ENCODE assay signal across 1 cellular context in the genomic region with DNA sequence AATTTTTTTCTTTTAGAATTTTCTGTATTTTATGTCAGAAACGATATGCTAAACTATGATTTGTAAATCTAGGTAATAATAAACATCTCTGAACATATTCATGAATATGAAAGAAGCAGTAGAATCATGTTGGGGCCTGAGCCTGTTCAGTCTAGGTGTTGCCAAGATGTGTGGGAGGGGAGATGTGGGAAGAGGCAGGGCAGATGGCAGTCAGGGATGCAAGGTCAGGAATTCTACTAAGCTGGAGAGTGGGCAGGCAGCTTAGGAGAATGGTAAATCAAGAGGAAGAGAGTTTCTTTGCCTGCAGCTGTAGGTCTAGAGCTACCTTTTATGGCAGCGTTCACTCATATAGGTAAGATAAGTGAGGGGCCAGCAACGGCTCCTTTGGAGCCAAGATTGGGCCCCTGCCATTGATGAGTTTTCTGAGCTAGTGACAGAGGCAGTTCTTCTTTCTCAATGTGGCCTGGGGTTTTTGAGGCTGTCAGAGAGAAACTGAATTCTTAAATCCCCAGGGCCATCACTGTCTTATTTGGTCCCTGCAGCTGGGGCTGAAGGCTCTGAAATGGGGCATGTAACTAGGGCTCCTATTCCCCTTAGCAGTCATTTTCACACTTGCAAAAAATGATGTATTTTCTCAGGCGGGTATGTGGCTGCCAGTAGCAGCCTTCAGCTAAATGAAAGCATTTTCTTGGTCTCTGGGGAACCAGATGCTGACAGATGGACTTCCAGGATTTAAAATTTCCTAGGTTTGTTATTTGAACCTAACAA.
TF ChIP-seq lines count a peak whose summit lies in the region.

No MANE protein-coding gene starts in this region.

TF ChIP-seq in GM12878, 131 proteins besides CTCF, POLR2A, EP300 and RAD21 (continued from another document):
- TF ChIP-seq, protein P1, sequence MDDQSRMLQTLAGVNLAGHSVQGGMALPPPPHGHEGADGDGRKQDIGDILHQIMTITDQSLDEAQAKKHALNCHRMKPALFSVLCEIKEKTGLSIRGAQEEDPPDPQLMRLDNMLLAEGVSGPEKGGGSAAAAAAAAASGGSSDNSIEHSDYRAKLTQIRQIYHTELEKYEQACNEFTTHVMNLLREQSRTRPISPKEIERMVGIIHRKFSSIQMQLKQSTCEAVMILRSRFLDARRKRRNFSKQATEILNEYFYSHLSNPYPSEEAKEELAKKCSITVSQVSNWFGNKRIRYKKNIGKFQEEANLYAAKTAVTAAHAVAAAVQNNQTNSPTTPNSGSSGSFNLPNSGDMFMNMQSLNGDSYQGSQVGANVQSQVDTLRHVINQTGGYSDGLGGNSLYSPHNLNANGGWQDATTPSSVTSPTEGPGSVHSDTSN (IDR thresholded peaks at IDR 0.05; ENCODE audit: insufficient replicate concordance, low read depth, low read length), result no peak
- TF ChIP-seq, protein P2, sequence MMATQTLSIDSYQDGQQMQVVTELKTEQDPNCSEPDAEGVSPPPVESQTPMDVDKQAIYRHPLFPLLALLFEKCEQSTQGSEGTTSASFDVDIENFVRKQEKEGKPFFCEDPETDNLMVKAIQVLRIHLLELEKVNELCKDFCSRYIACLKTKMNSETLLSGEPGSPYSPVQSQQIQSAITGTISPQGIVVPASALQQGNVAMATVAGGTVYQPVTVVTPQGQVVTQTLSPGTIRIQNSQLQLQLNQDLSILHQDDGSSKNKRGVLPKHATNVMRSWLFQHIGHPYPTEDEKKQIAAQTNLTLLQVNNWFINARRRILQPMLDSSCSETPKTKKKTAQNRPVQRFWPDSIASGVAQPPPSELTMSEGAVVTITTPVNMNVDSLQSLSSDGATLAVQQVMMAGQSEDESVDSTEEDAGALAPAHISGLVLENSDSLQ (IDR thresholded peaks at IDR 0.05), result peak; percentile 63; the same call in 1 of the 2 replicates
- peak; percentile 99 for TF ChIP-seq MEF2B (IDR thresholded peaks at IDR 0.05; ENCODE audit: partially characterized antibody, poor library complexity, severe bottlenecking)
- TF ChIP-seq SMAD1 (IDR thresholded peaks at IDR 0.05; ENCODE audit: low read depth, partially characterized antibody), result peak; percentile 71
- peak; percentile 54 to 72; a peak in 2 of 4 replicates for TF ChIP-seq IKZF2 (IDR thresholded peaks at IDR 0.05)
- TF ChIP-seq SP1 (IDR thresholded peaks at IDR 0.05; ENCODE audit: low read depth, low read length), result no peak
- TF ChIP-seq, protein P3, sequence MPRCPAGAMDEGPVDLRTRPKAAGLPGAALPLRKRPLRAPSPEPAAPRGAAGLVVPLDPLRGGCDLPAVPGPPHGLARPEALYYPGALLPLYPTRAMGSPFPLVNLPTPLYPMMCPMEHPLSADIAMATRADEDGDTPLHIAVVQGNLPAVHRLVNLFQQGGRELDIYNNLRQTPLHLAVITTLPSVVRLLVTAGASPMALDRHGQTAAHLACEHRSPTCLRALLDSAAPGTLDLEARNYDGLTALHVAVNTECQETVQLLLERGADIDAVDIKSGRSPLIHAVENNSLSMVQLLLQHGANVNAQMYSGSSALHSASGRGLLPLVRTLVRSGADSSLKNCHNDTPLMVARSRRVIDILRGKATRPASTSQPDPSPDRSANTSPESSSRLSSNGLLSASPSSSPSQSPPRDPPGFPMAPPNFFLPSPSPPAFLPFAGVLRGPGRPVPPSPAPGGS (IDR thresholded peaks at IDR 0.05; ENCODE audit: borderline replicate concordance, insufficient read depth, low read depth, low read length, poor library complexity, severe bottlenecking), result no peak
- TF ChIP-seq MXI1 (IDR thresholded peaks at IDR 0.05; ENCODE audit: low read depth, low read length), result peak; percentile 64; the same call in 1 of the 2 replicates
- peak; percentile 69 for TF ChIP-seq IKZF1 (conservative IDR thresholded peaks at IDR 0.05)
- peak; percentile 77 for TF ChIP-seq BCL11A (IDR thresholded peaks at IDR 0.05; ENCODE audit: low read depth, low read length)
- peak; percentile 87 for TF ChIP-seq MTA2 (IDR thresholded peaks at IDR 0.05; ENCODE audit: low read depth)
- peak; percentile 43; the same call in 1 of the 2 replicates for TF ChIP-seq BACH1 (IDR thresholded peaks at IDR 0.05; ENCODE audit: borderline replicate concordance)
- no peak for TF ChIP-seq CEBPB (IDR thresholded peaks at IDR 0.05; ENCODE audit: borderline replicate concordance in 1 of 2, low read depth in 2 of 2, low read length in 2 of 2)
- no peak for TF ChIP-seq EGR1 (IDR thresholded peaks at IDR 0.05; ENCODE audit: borderline replicate concordance in 1 of 2, low read depth in 2 of 2, low read length in 2 of 2)
- TF ChIP-seq, protein P4, sequence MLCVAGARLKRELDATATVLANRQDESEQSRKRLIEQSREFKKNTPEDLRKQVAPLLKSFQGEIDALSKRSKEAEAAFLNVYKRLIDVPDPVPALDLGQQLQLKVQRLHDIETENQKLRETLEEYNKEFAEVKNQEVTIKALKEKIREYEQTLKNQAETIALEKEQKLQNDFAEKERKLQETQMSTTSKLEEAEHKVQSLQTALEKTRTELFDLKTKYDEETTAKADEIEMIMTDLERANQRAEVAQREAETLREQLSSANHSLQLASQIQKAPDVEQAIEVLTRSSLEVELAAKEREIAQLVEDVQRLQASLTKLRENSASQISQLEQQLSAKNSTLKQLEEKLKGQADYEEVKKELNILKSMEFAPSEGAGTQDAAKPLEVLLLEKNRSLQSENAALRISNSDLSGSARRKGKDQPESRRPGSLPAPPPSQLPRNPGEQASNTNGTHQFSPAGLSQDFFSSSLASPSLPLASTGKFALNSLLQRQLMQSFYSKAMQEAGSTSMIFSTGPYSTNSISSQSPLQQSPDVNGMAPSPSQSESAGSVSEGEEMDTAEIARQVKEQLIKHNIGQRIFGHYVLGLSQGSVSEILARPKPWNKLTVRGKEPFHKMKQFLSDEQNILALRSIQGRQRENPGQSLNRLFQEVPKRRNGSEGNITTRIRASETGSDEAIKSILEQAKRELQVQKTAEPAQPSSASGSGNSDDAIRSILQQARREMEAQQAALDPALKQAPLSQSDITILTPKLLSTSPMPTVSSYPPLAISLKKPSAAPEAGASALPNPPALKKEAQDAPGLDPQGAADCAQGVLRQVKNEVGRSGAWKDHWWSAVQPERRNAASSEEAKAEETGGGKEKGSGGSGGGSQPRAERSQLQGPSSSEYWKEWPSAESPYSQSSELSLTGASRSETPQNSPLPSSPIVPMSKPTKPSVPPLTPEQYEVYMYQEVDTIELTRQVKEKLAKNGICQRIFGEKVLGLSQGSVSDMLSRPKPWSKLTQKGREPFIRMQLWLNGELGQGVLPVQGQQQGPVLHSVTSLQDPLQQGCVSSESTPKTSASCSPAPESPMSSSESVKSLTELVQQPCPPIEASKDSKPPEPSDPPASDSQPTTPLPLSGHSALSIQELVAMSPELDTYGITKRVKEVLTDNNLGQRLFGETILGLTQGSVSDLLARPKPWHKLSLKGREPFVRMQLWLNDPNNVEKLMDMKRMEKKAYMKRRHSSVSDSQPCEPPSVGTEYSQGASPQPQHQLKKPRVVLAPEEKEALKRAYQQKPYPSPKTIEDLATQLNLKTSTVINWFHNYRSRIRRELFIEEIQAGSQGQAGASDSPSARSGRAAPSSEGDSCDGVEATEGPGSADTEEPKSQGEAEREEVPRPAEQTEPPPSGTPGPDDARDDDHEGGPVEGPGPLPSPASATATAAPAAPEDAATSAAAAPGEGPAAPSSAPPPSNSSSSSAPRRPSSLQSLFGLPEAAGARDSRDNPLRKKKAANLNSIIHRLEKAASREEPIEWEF (IDR thresholded peaks at IDR 0.05; ENCODE audit: insufficient replicate concordance, low read depth, low read length), result peak; percentile 94
- TF ChIP-seq HCFC1 (IDR thresholded peaks at IDR 0.05; ENCODE audit: low read length), result no peak
- no peak for TF ChIP-seq SRF (IDR thresholded peaks at IDR 0.05; ENCODE audit: low read depth in 2 of 2, low read length in 2 of 2)
- no peak; the same call in 1 of the 2 replicates for TF ChIP-seq LARP7 (IDR thresholded peaks at IDR 0.05)
- TF ChIP-seq SIX5 (IDR thresholded peaks at IDR 0.05; ENCODE audit: low read depth, low read length, severe bottlenecking), result no peak
- TF ChIP-seq JUNB (IDR thresholded peaks at IDR 0.05), result 0 out of 2 replicates have a peak, but pooled peaks have one; percentile 18
- TF ChIP-seq YY1 (IDR thresholded peaks at IDR 0.05; ENCODE audit: low read depth, low read length), result 0 out of 2 replicates have a peak, but pooled peaks have one; percentile 10
- peak; percentile 27; the same call in 1 of the 3 replicates for TF ChIP-seq POU2F2 (IDR thresholded peaks at IDR 0.05; ENCODE audit: borderline replicate concordance, low read depth, low read length)
- peak; percentile 17; the same call in 1 of the 2 replicates for TF ChIP-seq CHD2 (IDR thresholded peaks at IDR 0.05; ENCODE audit: borderline replicate concordance, low read depth, low read length)
- 0 out of 4 replicates have a peak, but pooled peaks of 1 of the 2 experiments have one; percentile 28 for TF ChIP-seq BHLHE40 (IDR thresholded peaks at IDR 0.05; ENCODE audit: borderline replicate concordance in 1 of 2, low read depth in 2 of 2, low read length in 1 of 2)
- no peak for TF ChIP-seq ASH2L (IDR thresholded peaks at IDR 0.05; ENCODE audit: borderline replicate concordance, low read depth)
- TF ChIP-seq, protein P5, sequence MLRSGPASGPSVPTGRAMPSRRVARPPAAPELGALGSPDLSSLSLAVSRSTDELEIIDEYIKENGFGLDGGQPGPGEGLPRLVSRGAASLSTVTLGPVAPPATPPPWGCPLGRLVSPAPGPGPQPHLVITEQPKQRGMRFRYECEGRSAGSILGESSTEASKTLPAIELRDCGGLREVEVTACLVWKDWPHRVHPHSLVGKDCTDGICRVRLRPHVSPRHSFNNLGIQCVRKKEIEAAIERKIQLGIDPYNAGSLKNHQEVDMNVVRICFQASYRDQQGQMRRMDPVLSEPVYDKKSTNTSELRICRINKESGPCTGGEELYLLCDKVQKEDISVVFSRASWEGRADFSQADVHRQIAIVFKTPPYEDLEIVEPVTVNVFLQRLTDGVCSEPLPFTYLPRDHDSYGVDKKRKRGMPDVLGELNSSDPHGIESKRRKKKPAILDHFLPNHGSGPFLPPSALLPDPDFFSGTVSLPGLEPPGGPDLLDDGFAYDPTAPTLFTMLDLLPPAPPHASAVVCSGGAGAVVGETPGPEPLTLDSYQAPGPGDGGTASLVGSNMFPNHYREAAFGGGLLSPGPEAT (IDR thresholded peaks at IDR 0.05; ENCODE audit: low read depth), result peak; percentile 79
- TF ChIP-seq, protein P6, sequence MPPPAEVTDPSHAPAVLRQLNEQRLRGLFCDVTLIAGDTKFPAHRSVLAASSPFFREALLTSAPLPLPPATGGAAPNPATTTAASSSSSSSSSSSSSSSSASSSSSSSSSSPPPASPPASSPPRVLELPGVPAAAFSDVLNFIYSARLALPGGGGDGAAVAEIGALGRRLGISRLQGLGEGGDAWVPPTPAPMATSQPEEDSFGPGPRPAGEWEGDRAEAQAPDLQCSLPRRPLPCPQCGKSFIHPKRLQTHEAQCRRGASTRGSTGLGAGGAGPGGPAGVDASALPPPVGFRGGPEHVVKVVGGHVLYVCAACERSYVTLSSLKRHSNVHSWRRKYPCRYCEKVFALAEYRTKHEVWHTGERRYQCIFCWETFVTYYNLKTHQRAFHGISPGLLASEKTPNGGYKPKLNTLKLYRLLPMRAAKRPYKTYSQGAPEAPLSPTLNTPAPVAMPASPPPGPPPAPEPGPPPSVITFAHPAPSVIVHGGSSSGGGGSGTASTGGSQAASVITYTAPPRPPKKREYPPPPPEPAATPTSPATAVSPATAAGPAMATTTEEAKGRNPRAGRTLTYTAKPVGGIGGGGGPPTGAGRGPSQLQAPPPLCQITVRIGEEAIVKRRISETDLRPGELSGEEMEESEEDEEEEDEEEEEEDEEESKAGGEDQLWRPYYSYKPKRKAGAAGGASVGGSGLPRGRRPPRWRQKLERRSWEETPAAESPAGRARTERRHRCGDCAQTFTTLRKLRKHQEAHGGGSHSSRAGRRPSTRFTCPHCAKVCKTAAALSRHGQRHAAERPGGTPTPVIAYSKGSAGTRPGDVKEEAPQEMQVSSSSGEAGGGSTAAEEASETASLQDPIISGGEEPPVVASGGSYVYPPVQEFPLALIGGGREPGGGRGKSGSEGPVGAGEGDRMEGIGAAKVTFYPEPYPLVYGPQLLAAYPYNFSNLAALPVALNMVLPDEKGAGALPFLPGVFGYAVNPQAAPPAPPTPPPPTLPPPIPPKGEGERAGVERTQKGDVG (CRISPR knock-in tag; IDR thresholded peaks at IDR 0.05), result no peak
- no peak for TF ChIP-seq NR2C2 (IDR thresholded peaks at IDR 0.05; ENCODE audit: borderline replicate concordance, control insufficient read depth, insufficient read length, low read depth)
- peak; percentile 59; the same call in 1 of the 2 replicates for TF ChIP-seq SPI1 (IDR thresholded peaks at IDR 0.05; ENCODE audit: borderline replicate concordance, insufficient read depth, low read depth, low read length)
- TF ChIP-seq, protein P7, sequence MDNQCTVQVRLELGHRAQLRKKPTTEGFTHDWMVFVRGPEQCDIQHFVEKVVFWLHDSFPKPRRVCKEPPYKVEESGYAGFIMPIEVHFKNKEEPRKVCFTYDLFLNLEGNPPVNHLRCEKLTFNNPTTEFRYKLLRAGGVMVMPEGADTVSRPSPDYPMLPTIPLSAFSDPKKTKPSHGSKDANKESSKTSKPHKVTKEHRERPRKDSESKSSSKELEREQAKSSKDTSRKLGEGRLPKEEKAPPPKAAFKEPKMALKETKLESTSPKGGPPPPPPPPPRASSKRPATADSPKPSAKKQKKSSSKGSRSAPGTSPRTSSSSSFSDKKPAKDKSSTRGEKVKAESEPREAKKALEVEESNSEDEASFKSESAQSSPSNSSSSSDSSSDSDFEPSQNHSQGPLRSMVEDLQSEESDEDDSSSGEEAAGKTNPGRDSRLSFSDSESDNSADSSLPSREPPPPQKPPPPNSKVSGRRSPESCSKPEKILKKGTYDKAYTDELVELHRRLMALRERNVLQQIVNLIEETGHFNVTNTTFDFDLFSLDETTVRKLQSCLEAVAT (IDR thresholded peaks at IDR 0.05), result peak; percentile 53; the same call in 1 of the 2 replicates
- 0 out of 2 replicates have a peak, but pooled peaks have one; percentile 63 for TF ChIP-seq NBN (IDR thresholded peaks at IDR 0.05)
